Comparison of ENCODE assay signal across 1 cellular context in genomic region chr18:58572680-58573079, GRCh38.
TF ChIP-seq lines count a peak whose summit lies in the region.

No MANE protein-coding gene starts in this region.

TF ChIP-seq in GM12878, 131 proteins besides CTCF, POLR2A, EP300 and RAD21:
- TF ChIP-seq E4F1 (IDR thresholded peaks at IDR 0.05; ENCODE audit: borderline replicate concordance, partially characterized antibody) (no peak), CHD2 (IDR thresholded peaks at IDR 0.05; ENCODE audit: borderline replicate concordance, low read depth, low read length) (no peak), HDAC6 (IDR thresholded peaks at IDR 0.05; ENCODE audit: unreplicated experiment) (no peak), NFIC (IDR thresholded peaks at IDR 0.05; ENCODE audit: low read depth, low read length) (no peak), ZBED1 (IDR thresholded peaks at IDR 0.05; ENCODE audit: borderline replicate concordance) (no peak), SMC3 (IDR thresholded peaks at IDR 0.05; ENCODE audit: borderline replicate concordance, low read length) (no peak), SMAD5 (IDR thresholded peaks at IDR 0.05; ENCODE audit: low read depth) (no peak), IKZF2 (IDR thresholded peaks at IDR 0.05) (no peak), POU2F2 (IDR thresholded peaks at IDR 0.05; ENCODE audit: borderline replicate concordance, low read depth, low read length) (no peak)
